Comparison of ENCODE assay signal across 8 cellular contexts in the genomic region with DNA sequence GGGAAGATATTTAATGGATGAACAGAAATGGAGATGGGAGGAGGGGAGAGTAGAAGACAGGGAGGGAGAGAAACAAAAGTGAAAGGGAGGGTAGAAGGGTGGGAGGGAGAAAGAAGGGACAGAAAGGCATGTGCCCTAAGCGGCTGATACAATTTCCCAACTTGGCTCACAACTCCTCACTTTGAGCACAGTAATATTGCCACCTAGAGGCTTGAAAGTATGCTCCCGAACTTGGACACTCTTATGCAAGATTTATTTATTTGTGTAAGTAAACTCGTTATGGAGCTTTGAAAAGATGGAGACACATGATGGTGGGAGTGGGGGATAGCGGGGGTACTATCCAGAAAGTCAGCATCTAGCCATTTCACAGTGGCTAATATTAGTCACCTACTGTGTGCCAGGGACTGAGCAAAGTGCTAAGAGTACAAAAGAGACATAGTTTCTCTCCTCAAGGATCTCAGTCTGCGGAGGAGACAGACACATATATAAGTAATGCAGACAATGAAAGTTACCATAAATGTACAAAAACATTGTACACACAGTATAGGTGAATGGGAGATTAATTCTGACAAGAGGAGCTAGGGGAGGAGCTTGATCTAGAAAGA.
DNase-seq lines count a peak whose midpoint lies in the region; ATAC-seq and TF ChIP-seq lines count a peak whose summit lies in the region.

No MANE protein-coding gene starts in this region.

- DNase-seq in DMS 273 (lab: John Stamatoyannopoulos, UW; ENCODE audit: unreplicated experiment): peak; percentile 55
- DNase-seq in HFF-Myc (ENCODE audit: extremely low read depth, low read depth): peak; percentile 15
- DNase-seq in NCI-H526 (lab: John Stamatoyannopoulos, UW): peak; percentile 86 to 92
- DNase-seq in cerebellum (ENCODE audit: low spot score): peak; percentile 3
- peak; percentile 68 for DNase-seq in medulla oblongata (ENCODE audit: extremely low spot score)
- DNase-seq in activated CD4-positive, alpha-beta memory T cell treated with anti-CD3 and anti-CD28 coated beads, Interleukin-2, amount 10 ng/mL, durations not matched to agents 7 days and 5 days: no peak
- no peak for DNase-seq in UCSD-AML1 (lab: John Stamatoyannopoulos, UW; ENCODE audit: unreplicated experiment)

- ATAC-seq in GM21423 (IDR thresholded peaks at IDR 0.05; ENCODE audit: unreplicated experiment): no peak

- H3K27ac Mint-ChIP-seq in activated CD4-positive, alpha-beta memory T cell treated with anti-CD3 and anti-CD28 coated beads, Interleukin-2, amount 10 ng/mL, durations not matched to agents 7 days and 5 days: no peak overlapping the region

- no peak overlapping the region for H3K4me3 ChIP-seq in HFF-Myc (replicated peaks; ENCODE audit: low read depth, low read length)

- no peak overlapping the region for H3K4me3 Mint-ChIP-seq in activated CD4-positive, alpha-beta memory T cell treated with anti-CD3 and anti-CD28 coated beads, Interleukin-2, amount 10 ng/mL, durations not matched to agents 7 days and 5 days

- CTCF ChIA-PET in activated CD4-positive, alpha-beta memory T cell treated with anti-CD3 and anti-CD28 coated beads, Interleukin-2, amount 10 ng/mL, durations not matched to agents 7 days and 5 days (lab: Charles Lee): no interaction called here

- no peaks in the 10 kb centered on the region for H3K27me3 Mint-ChIP-seq in activated CD4-positive, alpha-beta memory T cell treated with anti-CD3 and anti-CD28 coated beads, Interleukin-2, amount 10 ng/mL, durations not matched to agents 7 days and 5 days

- no peaks in the 10 kb centered on the region for H3K36me3 Mint-ChIP-seq in activated CD4-positive, alpha-beta memory T cell treated with anti-CD3 and anti-CD28 coated beads, Interleukin-2, amount 10 ng/mL, durations not matched to agents 7 days and 5 days (ENCODE audit: low read depth)

- peak; percentile 47 for TF ChIP-seq CTCF in HFF-Myc (IDR thresholded peaks at IDR 0.05; ENCODE audit: low read depth, low read length, missing control alignments)

- peaks cover 4% of the 10 kb centered on the region for H3K9me3 Mint-ChIP-seq in activated CD4-positive, alpha-beta memory T cell treated with anti-CD3 and anti-CD28 coated beads, Interleukin-2, amount 10 ng/mL, durations not matched to agents 7 days and 5 days

- POLR2A ChIA-PET in activated CD4-positive, alpha-beta memory T cell treated with anti-CD3 and anti-CD28 coated beads, Interleukin-2, amount 10 ng/mL, durations not matched to agents 7 days and 5 days (lab: Charles Lee): no interaction called here

- no peaks in the 10 kb centered on the region for H3K4me1 Mint-ChIP-seq in activated CD4-positive, alpha-beta memory T cell treated with anti-CD3 and anti-CD28 coated beads, Interleukin-2, amount 10 ng/mL, durations not matched to agents 7 days and 5 days

Comparison
In these comparisons a context has a peak if more than half of its experiments do, and no peak if none do; other contexts are left out.
1. DNase-seq: peak in DMS 273 (single experiment), HFF-Myc (single experiment), NCI-H526 (2 of 2), cerebellum (single experiment) and medulla oblongata (single experiment); none in activated CD4-positive, alpha-beta memory T cell treated with anti-CD3 and anti-CD28 coated beads, Interleukin-2, amount 10 ng/mL, durations not matched to agents 7 days and 5 days (single experiment) and UCSD-AML1 (single experiment).